In the genomic region with DNA sequence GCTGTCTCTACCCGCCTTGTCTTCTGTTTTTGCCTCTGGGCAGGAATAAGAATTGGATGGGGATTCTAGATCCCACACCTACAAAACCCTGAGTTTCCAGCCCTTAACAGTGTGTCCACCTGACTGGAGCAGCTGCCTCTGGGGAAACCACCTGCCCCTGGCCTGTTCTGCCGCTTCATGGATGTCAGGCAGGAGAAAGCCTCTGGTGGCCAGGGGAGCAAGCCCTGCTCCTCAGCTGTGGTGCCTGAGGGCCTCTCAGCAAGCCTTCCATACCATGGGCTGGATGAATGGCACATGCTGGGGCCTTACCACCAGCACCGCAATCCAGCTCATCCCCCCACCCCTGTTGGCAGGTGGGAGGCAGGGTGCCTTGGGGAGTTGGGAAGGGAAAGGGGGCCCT, we compare ENCODE assay signal across 1 cellular context.
TF ChIP-seq lines count a peak whose summit lies in the region.

No MANE protein-coding gene starts in this region.

TF ChIP-seq in GM12878, 131 proteins besides CTCF, POLR2A, EP300 and RAD21:
- TF ChIP-seq BRCA1 (IDR thresholded peaks at IDR 0.05; ENCODE audit: low read depth, low read length) = no peak
- TF ChIP-seq, protein P1, sequence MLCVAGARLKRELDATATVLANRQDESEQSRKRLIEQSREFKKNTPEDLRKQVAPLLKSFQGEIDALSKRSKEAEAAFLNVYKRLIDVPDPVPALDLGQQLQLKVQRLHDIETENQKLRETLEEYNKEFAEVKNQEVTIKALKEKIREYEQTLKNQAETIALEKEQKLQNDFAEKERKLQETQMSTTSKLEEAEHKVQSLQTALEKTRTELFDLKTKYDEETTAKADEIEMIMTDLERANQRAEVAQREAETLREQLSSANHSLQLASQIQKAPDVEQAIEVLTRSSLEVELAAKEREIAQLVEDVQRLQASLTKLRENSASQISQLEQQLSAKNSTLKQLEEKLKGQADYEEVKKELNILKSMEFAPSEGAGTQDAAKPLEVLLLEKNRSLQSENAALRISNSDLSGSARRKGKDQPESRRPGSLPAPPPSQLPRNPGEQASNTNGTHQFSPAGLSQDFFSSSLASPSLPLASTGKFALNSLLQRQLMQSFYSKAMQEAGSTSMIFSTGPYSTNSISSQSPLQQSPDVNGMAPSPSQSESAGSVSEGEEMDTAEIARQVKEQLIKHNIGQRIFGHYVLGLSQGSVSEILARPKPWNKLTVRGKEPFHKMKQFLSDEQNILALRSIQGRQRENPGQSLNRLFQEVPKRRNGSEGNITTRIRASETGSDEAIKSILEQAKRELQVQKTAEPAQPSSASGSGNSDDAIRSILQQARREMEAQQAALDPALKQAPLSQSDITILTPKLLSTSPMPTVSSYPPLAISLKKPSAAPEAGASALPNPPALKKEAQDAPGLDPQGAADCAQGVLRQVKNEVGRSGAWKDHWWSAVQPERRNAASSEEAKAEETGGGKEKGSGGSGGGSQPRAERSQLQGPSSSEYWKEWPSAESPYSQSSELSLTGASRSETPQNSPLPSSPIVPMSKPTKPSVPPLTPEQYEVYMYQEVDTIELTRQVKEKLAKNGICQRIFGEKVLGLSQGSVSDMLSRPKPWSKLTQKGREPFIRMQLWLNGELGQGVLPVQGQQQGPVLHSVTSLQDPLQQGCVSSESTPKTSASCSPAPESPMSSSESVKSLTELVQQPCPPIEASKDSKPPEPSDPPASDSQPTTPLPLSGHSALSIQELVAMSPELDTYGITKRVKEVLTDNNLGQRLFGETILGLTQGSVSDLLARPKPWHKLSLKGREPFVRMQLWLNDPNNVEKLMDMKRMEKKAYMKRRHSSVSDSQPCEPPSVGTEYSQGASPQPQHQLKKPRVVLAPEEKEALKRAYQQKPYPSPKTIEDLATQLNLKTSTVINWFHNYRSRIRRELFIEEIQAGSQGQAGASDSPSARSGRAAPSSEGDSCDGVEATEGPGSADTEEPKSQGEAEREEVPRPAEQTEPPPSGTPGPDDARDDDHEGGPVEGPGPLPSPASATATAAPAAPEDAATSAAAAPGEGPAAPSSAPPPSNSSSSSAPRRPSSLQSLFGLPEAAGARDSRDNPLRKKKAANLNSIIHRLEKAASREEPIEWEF (IDR thresholded peaks at IDR 0.05; ENCODE audit: insufficient replicate concordance, low read depth, low read length) = no peak
- no peak for TF ChIP-seq NRF1 (conservative IDR thresholded peaks at IDR 0.05; ENCODE audit: low read depth, low read length)
- no peak for TF ChIP-seq ZNF217 (IDR thresholded peaks at IDR 0.05)
- TF ChIP-seq, protein P2, sequence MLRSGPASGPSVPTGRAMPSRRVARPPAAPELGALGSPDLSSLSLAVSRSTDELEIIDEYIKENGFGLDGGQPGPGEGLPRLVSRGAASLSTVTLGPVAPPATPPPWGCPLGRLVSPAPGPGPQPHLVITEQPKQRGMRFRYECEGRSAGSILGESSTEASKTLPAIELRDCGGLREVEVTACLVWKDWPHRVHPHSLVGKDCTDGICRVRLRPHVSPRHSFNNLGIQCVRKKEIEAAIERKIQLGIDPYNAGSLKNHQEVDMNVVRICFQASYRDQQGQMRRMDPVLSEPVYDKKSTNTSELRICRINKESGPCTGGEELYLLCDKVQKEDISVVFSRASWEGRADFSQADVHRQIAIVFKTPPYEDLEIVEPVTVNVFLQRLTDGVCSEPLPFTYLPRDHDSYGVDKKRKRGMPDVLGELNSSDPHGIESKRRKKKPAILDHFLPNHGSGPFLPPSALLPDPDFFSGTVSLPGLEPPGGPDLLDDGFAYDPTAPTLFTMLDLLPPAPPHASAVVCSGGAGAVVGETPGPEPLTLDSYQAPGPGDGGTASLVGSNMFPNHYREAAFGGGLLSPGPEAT (IDR thresholded peaks at IDR 0.05; ENCODE audit: low read depth) = no peak
- no peak for TF ChIP-seq BHLHE40 (IDR thresholded peaks at IDR 0.05; ENCODE audit: borderline replicate concordance in 1 of 2, low read depth in 2 of 2, low read length in 1 of 2)
- TF ChIP-seq PAX8 (IDR thresholded peaks at IDR 0.05) = no peak
- no peak for TF ChIP-seq POU2F2 (IDR thresholded peaks at IDR 0.05; ENCODE audit: borderline replicate concordance, low read depth, low read length)
TF ChIP-seq in GM12878: peak in this region for 0.
